Comparison of ENCODE assay signal across 1 cellular context in the genomic region with DNA sequence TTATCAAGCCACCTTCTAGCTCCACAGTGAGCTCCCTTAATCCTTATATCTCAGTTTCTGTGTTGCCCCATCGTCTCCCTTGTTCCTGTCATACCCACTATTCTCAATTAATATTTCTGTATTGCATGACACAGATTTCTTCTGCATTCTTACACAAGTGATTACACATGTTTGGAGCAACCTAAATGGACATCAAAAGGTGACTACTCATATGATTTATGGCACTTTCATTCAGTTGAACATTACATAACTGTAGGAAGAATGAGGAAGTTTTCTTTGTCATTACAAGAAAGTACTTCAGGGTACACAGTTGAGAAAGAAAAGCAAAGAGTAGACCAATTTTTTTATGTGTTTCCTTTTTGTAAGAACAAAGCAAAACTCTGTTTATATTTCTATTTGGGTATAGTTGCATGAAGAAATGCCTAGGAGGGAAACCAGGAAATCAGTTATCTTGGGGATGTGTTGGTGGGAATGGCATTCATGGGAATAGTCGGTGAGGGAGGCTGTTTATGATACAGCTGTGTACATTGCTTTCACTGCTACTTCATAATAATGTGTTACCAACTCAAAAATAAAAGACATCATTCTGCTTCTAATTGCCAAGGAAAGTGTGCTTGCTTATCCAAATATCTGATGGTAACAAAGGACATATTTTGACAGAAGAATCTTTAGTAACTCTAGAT.
TF ChIP-seq lines count a peak whose summit lies in the region.

No MANE protein-coding gene starts in this region.

TF ChIP-seq in HepG2, 621 proteins besides CTCF, POLR2A, EP300 and RAD21:
- TF ChIP-seq MTF2 (CRISPR knock-in tag; IDR thresholded peaks at IDR 0.05; ENCODE audit: borderline replicate concordance) (no peak), CBX2 (IDR thresholded peaks at IDR 0.05; ENCODE audit: low read depth, low read length) (no peak), CBX2 (CRISPR knock-in tag; IDR thresholded peaks at IDR 0.05; ENCODE audit: low read depth) (no peak), ZNF430 (CRISPR knock-in tag; IDR thresholded peaks at IDR 0.05) (no peak), CC2D1A (CRISPR knock-in tag; IDR thresholded peaks at IDR 0.05) (no peak), ZNF354B (CRISPR knock-in tag; IDR thresholded peaks at IDR 0.05) (no peak), PLRG1 (conservative IDR thresholded peaks at IDR 0.05) (no peak), HNF1A (IDR thresholded peaks at IDR 0.05; ENCODE audit: low read depth) (no peak), HNF1A (CRISPR knock-in tag; IDR thresholded peaks at IDR 0.05; ENCODE audit: borderline replicate concordance) (no peak), KLF16 (CRISPR knock-in tag; IDR thresholded peaks at IDR 0.05) (no peak)
